In the genomic region with DNA sequence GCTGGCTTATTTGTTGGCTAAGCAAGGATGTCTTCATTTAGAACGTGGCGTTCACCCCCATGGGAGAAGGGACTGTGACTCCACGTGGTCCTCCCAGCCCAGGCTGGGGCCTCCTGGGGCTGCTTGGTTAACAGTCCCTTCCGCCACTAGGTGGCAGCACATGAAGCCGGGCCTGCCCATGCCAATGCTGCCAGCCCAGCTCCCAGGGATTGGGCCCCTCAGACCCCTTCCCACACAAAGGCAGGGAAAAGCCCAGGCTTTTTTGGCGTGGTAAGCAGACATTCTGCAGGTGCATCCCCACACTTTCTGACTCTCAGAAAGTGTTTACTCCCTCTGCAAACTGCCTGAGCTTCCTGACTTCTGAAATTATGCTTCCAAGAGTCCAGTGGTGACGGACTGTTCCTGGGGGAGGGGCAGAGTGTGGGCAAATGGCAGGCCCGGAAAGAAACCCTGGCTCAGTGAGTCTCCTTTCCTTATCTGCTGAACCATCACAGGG, we compare ENCODE assay signal across 1 cellular context.
TF ChIP-seq lines count a peak whose summit lies in the region.

No MANE protein-coding gene starts in this region.

TF ChIP-seq in HepG2, 621 proteins besides CTCF, POLR2A, EP300 and RAD21 (continues in another document):
- TF ChIP-seq, protein P1, sequence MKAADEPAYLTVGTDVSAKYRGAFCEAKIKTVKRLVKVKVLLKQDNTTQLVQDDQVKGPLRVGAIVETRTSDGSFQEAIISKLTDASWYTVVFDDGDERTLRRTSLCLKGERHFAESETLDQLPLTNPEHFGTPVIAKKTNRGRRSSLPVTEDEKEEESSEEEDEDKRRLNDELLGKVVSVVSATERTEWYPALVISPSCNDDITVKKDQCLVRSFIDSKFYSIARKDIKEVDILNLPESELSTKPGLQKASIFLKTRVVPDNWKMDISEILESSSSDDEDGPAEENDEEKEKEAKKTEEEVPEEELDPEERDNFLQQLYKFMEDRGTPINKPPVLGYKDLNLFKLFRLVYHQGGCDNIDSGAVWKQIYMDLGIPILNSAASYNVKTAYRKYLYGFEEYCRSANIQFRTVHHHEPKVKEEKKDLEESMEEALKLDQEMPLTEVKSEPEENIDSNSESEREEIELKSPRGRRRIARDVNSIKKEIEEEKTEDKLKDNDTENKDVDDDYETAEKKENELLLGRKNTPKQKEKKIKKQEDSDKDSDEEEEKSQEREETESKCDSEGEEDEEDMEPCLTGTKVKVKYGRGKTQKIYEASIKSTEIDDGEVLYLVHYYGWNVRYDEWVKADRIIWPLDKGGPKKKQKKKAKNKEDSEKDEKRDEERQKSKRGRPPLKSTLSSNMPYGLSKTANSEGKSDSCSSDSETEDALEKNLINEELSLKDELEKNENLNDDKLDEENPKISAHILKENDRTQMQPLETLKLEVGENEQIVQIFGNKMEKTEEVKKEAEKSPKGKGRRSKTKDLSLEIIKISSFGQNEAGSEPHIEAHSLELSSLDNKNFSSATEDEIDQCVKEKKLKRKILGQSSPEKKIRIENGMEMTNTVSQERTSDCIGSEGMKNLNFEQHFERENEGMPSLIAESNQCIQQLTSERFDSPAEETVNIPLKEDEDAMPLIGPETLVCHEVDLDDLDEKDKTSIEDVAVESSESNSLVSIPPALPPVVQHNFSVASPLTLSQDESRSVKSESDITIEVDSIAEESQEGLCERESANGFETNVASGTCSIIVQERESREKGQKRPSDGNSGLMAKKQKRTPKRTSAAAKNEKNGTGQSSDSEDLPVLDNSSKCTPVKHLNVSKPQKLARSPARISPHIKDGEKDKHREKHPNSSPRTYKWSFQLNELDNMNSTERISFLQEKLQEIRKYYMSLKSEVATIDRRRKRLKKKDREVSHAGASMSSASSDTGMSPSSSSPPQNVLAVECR (CRISPR knock-in tag; IDR thresholded peaks at IDR 0.05; ENCODE audit: borderline replicate concordance) = peak; percentile 36; the same call in 1 of the 2 replicates
- TF ChIP-seq ZFX (CRISPR knock-in tag; IDR thresholded peaks at IDR 0.05; ENCODE audit: low read depth) = peak; percentile 58
- TF ChIP-seq, protein P2, sequence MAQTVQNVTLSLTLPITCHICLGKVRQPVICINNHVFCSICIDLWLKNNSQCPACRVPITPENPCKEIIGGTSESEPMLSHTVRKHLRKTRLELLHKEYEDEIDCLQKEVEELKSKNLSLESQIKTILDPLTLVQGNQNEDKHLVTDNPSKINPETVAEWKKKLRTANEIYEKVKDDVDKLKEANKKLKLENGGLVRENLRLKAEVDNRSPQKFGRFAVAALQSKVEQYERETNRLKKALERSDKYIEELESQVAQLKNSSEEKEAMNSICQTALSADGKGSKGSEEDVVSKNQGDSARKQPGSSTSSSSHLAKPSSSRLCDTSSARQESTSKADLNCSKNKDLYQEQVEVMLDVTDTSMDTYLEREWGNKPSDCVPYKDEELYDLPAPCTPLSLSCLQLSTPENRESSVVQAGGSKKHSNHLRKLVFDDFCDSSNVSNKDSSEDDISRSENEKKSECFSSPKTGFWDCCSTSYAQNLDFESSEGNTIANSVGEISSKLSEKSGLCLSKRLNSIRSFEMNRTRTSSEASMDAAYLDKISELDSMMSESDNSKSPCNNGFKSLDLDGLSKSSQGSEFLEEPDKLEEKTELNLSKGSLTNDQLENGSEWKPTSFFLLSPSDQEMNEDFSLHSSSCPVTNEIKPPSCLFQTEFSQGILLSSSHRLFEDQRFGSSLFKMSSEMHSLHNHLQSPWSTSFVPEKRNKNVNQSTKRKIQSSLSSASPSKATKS (CRISPR knock-in tag; IDR thresholded peaks at IDR 0.05) = no peak
- peak; percentile 21; the same call in 1 of the 2 replicates for TF ChIP-seq HDAC2 (CRISPR knock-in tag; IDR thresholded peaks at IDR 0.05)
- TF ChIP-seq, protein P3, sequence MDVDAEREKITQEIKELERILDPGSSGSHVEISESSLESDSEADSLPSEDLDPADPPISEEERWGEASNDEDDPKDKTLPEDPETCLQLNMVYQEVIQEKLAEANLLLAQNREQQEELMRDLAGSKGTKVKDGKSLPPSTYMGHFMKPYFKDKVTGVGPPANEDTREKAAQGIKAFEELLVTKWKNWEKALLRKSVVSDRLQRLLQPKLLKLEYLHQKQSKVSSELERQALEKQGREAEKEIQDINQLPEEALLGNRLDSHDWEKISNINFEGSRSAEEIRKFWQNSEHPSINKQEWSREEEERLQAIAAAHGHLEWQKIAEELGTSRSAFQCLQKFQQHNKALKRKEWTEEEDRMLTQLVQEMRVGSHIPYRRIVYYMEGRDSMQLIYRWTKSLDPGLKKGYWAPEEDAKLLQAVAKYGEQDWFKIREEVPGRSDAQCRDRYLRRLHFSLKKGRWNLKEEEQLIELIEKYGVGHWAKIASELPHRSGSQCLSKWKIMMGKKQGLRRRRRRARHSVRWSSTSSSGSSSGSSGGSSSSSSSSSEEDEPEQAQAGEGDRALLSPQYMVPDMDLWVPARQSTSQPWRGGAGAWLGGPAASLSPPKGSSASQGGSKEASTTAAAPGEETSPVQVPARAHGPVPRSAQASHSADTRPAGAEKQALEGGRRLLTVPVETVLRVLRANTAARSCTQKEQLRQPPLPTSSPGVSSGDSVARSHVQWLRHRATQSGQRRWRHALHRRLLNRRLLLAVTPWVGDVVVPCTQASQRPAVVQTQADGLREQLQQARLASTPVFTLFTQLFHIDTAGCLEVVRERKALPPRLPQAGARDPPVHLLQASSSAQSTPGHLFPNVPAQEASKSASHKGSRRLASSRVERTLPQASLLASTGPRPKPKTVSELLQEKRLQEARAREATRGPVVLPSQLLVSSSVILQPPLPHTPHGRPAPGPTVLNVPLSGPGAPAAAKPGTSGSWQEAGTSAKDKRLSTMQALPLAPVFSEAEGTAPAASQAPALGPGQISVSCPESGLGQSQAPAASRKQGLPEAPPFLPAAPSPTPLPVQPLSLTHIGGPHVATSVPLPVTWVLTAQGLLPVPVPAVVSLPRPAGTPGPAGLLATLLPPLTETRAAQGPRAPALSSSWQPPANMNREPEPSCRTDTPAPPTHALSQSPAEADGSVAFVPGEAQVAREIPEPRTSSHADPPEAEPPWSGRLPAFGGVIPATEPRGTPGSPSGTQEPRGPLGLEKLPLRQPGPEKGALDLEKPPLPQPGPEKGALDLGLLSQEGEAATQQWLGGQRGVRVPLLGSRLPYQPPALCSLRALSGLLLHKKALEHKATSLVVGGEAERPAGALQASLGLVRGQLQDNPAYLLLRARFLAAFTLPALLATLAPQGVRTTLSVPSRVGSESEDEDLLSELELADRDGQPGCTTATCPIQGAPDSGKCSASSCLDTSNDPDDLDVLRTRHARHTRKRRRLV (CRISPR knock-in tag; IDR thresholded peaks at IDR 0.05) = no peak
- TF ChIP-seq MIER2 (CRISPR knock-in tag; IDR thresholded peaks at IDR 0.05) = 0 out of 2 replicates have a peak, but pooled peaks have one; percentile 15
- peak; percentile 59; the same call in 1 of the 2 replicates for TF ChIP-seq ARNT2 (CRISPR knock-in tag; IDR thresholded peaks at IDR 0.05; ENCODE audit: low read depth)
- peak; percentile 27; the same call in 1 of the 2 replicates for TF ChIP-seq GATAD2A (CRISPR knock-in tag; IDR thresholded peaks at IDR 0.05)
- TF ChIP-seq XRCC5 (optimal IDR thresholded peaks at IDR 0.05; ENCODE audit: low read length) = peak; percentile 84
- 0 out of 2 replicates have a peak, but pooled peaks have one; percentile 46 for TF ChIP-seq ZSCAN31 (CRISPR knock-in tag; IDR thresholded peaks at IDR 0.05; ENCODE audit: low read depth)
- TF ChIP-seq, protein P4, sequence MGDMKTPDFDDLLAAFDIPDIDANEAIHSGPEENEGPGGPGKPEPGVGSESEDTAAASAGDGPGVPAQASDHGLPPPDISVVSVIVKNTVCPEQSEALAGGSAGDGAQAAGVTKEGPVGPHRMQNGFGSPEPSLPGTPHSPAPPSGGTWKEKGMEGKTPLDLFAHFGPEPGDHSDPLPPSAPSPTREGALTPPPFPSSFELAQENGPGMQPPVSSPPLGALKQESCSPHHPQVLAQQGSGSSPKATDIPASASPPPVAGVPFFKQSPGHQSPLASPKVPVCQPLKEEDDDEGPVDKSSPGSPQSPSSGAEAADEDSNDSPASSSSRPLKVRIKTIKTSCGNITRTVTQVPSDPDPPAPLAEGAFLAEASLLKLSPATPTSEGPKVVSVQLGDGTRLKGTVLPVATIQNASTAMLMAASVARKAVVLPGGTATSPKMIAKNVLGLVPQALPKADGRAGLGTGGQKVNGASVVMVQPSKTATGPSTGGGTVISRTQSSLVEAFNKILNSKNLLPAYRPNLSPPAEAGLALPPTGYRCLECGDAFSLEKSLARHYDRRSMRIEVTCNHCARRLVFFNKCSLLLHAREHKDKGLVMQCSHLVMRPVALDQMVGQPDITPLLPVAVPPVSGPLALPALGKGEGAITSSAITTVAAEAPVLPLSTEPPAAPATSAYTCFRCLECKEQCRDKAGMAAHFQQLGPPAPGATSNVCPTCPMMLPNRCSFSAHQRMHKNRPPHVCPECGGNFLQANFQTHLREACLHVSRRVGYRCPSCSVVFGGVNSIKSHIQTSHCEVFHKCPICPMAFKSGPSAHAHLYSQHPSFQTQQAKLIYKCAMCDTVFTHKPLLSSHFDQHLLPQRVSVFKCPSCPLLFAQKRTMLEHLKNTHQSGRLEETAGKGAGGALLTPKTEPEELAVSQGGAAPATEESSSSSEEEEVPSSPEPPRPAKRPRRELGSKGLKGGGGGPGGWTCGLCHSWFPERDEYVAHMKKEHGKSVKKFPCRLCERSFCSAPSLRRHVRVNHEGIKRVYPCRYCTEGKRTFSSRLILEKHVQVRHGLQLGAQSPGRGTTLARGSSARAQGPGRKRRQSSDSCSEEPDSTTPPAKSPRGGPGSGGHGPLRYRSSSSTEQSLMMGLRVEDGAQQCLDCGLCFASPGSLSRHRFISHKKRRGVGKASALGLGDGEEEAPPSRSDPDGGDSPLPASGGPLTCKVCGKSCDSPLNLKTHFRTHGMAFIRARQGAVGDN (CRISPR knock-in tag; IDR thresholded peaks at IDR 0.05) = peak; percentile 61
- TF ChIP-seq, protein P5, sequence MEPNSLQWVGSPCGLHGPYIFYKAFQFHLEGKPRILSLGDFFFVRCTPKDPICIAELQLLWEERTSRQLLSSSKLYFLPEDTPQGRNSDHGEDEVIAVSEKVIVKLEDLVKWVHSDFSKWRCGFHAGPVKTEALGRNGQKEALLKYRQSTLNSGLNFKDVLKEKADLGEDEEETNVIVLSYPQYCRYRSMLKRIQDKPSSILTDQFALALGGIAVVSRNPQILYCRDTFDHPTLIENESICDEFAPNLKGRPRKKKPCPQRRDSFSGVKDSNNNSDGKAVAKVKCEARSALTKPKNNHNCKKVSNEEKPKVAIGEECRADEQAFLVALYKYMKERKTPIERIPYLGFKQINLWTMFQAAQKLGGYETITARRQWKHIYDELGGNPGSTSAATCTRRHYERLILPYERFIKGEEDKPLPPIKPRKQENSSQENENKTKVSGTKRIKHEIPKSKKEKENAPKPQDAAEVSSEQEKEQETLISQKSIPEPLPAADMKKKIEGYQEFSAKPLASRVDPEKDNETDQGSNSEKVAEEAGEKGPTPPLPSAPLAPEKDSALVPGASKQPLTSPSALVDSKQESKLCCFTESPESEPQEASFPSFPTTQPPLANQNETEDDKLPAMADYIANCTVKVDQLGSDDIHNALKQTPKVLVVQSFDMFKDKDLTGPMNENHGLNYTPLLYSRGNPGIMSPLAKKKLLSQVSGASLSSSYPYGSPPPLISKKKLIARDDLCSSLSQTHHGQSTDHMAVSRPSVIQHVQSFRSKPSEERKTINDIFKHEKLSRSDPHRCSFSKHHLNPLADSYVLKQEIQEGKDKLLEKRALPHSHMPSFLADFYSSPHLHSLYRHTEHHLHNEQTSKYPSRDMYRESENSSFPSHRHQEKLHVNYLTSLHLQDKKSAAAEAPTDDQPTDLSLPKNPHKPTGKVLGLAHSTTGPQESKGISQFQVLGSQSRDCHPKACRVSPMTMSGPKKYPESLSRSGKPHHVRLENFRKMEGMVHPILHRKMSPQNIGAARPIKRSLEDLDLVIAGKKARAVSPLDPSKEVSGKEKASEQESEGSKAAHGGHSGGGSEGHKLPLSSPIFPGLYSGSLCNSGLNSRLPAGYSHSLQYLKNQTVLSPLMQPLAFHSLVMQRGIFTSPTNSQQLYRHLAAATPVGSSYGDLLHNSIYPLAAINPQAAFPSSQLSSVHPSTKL (CRISPR knock-in tag; IDR thresholded peaks at IDR 0.05) = 0 out of 2 replicates have a peak, but pooled peaks have one; percentile 23
- no peak for TF ChIP-seq ZNF674 (CRISPR knock-in tag; IDR thresholded peaks at IDR 0.05; ENCODE audit: low read depth)
- no peak for TF ChIP-seq ARID2 (CRISPR knock-in tag; IDR thresholded peaks at IDR 0.05; ENCODE audit: borderline replicate concordance)
- TF ChIP-seq, protein P6, sequence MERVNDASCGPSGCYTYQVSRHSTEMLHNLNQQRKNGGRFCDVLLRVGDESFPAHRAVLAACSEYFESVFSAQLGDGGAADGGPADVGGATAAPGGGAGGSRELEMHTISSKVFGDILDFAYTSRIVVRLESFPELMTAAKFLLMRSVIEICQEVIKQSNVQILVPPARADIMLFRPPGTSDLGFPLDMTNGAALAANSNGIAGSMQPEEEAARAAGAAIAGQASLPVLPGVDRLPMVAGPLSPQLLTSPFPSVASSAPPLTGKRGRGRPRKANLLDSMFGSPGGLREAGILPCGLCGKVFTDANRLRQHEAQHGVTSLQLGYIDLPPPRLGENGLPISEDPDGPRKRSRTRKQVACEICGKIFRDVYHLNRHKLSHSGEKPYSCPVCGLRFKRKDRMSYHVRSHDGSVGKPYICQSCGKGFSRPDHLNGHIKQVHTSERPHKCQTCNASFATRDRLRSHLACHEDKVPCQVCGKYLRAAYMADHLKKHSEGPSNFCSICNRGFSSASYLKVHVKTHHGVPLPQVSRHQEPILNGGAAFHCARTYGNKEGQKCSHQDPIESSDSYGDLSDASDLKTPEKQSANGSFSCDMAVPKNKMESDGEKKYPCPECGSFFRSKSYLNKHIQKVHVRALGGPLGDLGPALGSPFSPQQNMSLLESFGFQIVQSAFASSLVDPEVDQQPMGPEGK (CRISPR knock-in tag; IDR thresholded peaks at IDR 0.05) = peak; percentile 53
- TF ChIP-seq ZNF772 (CRISPR knock-in tag; IDR thresholded peaks at IDR 0.05) = 0 out of 2 replicates have a peak, but pooled peaks have one; percentile 37
- no peak for TF ChIP-seq DNMT1 (CRISPR knock-in tag; IDR thresholded peaks at IDR 0.05)
- TF ChIP-seq MXI1 (IDR thresholded peaks at IDR 0.05; ENCODE audit: borderline replicate concordance, low read depth, low read length) = 0 out of 3 replicates have a peak, but pooled peaks have one; percentile 24
- TF ChIP-seq, protein P7, sequence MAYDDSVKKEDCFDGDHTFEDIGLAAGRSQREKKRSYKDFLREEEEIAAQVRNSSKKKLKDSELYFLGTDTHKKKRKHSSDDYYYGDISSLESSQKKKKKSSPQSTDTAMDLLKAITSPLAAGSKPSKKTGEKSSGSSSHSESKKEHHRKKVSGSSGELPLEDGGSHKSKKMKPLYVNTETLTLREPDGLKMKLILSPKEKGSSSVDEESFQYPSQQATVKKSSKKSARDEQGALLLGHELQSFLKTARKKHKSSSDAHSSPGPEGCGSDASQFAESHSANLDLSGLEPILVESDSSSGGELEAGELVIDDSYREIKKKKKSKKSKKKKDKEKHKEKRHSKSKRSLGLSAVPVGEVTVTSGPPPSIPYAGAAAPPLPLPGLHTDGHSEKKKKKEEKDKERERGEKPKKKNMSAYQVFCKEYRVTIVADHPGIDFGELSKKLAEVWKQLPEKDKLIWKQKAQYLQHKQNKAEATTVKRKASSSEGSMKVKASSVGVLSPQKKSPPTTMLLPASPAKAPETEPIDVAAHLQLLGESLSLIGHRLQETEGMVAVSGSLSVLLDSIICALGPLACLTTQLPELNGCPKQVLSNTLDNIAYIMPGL (CRISPR knock-in tag; IDR thresholded peaks at IDR 0.05; ENCODE audit: borderline replicate concordance in 1 of 2, low read depth in 1 of 2) = peak in 1 of 2 experiments; percentile 68; a peak in 3 of 4 replicates
- TF ChIP-seq, protein P8, sequence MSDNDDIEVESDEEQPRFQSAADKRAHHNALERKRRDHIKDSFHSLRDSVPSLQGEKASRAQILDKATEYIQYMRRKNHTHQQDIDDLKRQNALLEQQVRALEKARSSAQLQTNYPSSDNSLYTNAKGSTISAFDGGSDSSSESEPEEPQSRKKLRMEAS (IDR thresholded peaks at IDR 0.05) = peak; percentile 43
- TF ChIP-seq KDM3A (CRISPR knock-in tag; IDR thresholded peaks at IDR 0.05; ENCODE audit: low read depth) = peak; percentile 28; the same call in 1 of the 2 replicates
- 0 out of 2 replicates have a peak, but pooled peaks have one; percentile 23 for TF ChIP-seq ATF7-NPFF (CRISPR knock-in tag; IDR thresholded peaks at IDR 0.05; ENCODE audit: low read depth)
- TF ChIP-seq AHR (CRISPR knock-in tag; IDR thresholded peaks at IDR 0.05) = peak; percentile 62; the same call in 1 of the 2 replicates
